ENCODE assay signal across 12 cellular contexts in the genomic region with DNA sequence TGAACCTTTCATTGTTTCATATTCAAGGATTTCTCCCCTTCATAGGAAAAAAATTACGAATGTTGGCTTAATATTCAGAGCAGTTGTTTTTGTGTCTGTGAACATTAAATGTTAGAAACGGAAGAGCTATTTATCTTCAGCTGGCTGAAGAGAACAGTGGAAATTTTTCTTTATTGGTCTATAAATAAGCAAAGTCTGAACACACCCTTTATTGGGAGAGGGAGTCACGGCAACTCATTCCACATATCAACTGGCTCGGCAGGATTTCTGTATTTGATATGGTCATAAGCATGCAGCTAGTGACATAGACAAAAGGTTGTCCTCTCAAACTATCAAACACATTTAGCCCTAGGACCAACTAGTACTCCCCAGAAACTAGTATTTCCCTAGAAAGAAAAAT.
"Had no signal": no experiment of that assay in that cellular context is flagged by ENCODE, and none has a peak within 500 bp of the region (broad histone marks: within the 10 kb centered on the region; RNA-seq: fewer than 3 reads in every experiment).

No MANE protein-coding gene starts in this region.

- DNase-seq: activated CD4-positive, alpha-beta memory T cell treated with anti-CD3 and anti-CD28 coated beads for 36 hours; activated effector memory CD4-positive, alpha-beta T cell treated with anti-CD3 and anti-CD28 coated beads, Interleukin-2, amount 50 U/mL, for 16 hours; activated T-cell treated with anti-CD3 and anti-CD28 coated beads, Interleukin-2, amount 50 U/mL, for 4 hours; amniotic stem cell; brain microvascular endothelial cell; dermis blood vessel endothelial cell; hypothalamus; nephron progenitor cell; stimulated activated CD4-positive, alpha-beta T cell treated with anti-CD3 and anti-CD28 coated beads, Interleukin-4, amount 100 ng/mL, for 4 hours had no signal

- H3K36me3 ChIP-seq: brain microvascular endothelial cell had no signal

- H3K4me3 ChIP-seq: lung had no signal

- H3K27me3 ChIP-seq: brain microvascular endothelial cell had no signal

- ATAC-seq: activated naive CD4-positive, alpha-beta T cell treated with anti-CD3 and anti-CD28 coated beads, Interleukin-2, amount 50 U/mL, for 72 hours; activated T-cell treated with anti-CD3 and anti-CD28 coated beads, Interleukin-2, amount 50 U/mL, for 4 hours; esophagus mucosa had no signal

- H3K27ac ChIP-seq: brain microvascular endothelial cell had no signal
